1 cellular context compared by ENCODE assay signal in the genomic region with DNA sequence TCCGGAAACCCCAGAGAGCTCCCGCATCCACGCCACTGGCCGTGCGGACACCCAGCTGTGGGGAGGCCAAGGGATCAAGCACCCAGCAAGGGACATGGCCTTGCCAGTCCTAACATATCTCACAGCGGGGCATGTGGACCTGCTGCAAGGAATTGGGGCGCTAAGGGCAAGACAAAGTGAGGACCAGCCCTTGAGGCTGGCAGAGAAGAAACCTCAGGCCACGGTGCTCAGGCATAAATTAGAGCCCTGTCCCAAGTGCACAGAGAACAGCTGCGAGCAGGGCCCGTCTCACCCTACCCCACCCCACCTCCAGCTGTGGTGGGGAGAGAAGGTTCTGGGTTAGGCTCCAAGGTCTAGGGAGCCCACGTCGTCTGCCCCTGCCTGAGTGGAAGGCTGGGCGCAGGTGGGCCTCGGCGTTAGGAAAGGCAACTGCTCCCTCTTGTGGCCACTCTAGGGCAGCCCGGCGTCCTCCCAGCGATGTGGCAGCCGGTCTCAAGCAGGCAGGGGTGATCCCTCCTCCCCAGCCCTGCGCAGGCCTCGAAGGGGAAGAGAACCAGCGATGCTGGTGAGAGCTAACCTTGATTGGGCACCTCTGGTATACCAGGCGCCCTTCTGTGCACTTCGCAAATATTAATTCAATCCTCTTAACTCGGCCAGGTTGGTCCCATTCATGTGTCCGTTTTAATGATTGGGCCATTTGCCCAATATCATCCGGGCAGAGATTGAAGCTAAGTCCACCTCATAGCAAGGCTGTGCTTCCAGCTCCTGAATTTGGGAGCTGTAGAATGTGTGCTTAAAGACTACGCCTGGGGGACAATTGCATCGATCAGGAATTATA.
TF ChIP-seq lines count a peak whose summit lies in the region.

No MANE protein-coding gene starts in this region.

TF ChIP-seq in K562, 482 proteins besides CTCF, POLR2A, EP300 and RAD21 (continued from another document):
- peak; percentile 89 for TF ChIP-seq SMC3 (conservative IDR thresholded peaks at IDR 0.05; ENCODE audit: insufficient read depth, low read depth, low read length)
- TF ChIP-seq ZNF583 (CRISPR knock-in tag; IDR thresholded peaks at IDR 0.05): 0 out of 2 replicates have a peak, but pooled peaks have one; percentile 29
- peak; percentile 91 for TF ChIP-seq STAG1 (CRISPR knock-in tag; IDR thresholded peaks at IDR 0.05; ENCODE audit: borderline replicate concordance)
- TF ChIP-seq, protein P1, sequence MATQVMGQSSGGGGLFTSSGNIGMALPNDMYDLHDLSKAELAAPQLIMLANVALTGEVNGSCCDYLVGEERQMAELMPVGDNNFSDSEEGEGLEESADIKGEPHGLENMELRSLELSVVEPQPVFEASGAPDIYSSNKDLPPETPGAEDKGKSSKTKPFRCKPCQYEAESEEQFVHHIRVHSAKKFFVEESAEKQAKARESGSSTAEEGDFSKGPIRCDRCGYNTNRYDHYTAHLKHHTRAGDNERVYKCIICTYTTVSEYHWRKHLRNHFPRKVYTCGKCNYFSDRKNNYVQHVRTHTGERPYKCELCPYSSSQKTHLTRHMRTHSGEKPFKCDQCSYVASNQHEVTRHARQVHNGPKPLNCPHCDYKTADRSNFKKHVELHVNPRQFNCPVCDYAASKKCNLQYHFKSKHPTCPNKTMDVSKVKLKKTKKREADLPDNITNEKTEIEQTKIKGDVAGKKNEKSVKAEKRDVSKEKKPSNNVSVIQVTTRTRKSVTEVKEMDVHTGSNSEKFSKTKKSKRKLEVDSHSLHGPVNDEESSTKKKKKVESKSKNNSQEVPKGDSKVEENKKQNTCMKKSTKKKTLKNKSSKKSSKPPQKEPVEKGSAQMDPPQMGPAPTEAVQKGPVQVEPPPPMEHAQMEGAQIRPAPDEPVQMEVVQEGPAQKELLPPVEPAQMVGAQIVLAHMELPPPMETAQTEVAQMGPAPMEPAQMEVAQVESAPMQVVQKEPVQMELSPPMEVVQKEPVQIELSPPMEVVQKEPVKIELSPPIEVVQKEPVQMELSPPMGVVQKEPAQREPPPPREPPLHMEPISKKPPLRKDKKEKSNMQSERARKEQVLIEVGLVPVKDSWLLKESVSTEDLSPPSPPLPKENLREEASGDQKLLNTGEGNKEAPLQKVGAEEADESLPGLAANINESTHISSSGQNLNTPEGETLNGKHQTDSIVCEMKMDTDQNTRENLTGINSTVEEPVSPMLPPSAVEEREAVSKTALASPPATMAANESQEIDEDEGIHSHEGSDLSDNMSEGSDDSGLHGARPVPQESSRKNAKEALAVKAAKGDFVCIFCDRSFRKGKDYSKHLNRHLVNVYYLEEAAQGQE (CRISPR knock-in tag; IDR thresholded peaks at IDR 0.05; ENCODE audit: low read depth): 0 out of 2 replicates have a peak, but pooled peaks have one; percentile 50
- 0 out of 2 replicates have a peak, but pooled peaks have one; percentile 55 for TF ChIP-seq ZBTB17 (CRISPR knock-in tag; IDR thresholded peaks at IDR 0.05)
- TF ChIP-seq, protein P2, sequence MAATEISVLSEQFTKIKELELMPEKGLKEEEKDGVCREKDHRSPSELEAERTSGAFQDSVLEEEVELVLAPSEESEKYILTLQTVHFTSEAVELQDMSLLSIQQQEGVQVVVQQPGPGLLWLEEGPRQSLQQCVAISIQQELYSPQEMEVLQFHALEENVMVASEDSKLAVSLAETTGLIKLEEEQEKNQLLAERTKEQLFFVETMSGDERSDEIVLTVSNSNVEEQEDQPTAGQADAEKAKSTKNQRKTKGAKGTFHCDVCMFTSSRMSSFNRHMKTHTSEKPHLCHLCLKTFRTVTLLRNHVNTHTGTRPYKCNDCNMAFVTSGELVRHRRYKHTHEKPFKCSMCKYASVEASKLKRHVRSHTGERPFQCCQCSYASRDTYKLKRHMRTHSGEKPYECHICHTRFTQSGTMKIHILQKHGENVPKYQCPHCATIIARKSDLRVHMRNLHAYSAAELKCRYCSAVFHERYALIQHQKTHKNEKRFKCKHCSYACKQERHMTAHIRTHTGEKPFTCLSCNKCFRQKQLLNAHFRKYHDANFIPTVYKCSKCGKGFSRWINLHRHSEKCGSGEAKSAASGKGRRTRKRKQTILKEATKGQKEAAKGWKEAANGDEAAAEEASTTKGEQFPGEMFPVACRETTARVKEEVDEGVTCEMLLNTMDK (IDR thresholded peaks at IDR 0.05; ENCODE audit: borderline replicate concordance, insufficient read depth, low read depth, low read length, poor library complexity, severe bottlenecking): peak; percentile 18
- TF ChIP-seq NRF1 (conservative IDR thresholded peaks at IDR 0.05 in 1 of 2, IDR thresholded peaks at IDR 0.05 in 1 of 2): peak; percentile 72 to 80
- TF ChIP-seq BHLHE40 (IDR thresholded peaks at IDR 0.05; ENCODE audit: low read length): 0 out of 2 replicates have a peak, but pooled peaks have one; percentile 11
- TF ChIP-seq HNRNPK (IDR thresholded peaks at IDR 0.05; ENCODE audit: low read depth, low read length, poor library complexity, severe bottlenecking): no peak
- TF ChIP-seq ARID1B (IDR thresholded peaks at IDR 0.05): no peak
- peak; percentile 45 to 52; a peak in 2 of 4 replicates for TF ChIP-seq MAZ (CRISPR knock-in tag; conservative IDR thresholded peaks at IDR 0.05 in 1 of 2, IDR thresholded peaks at IDR 0.05 in 1 of 2)
- TF ChIP-seq RB1 (IDR thresholded peaks at IDR 0.05; ENCODE audit: low read depth): peak; percentile 62
- TF ChIP-seq, protein P3, sequence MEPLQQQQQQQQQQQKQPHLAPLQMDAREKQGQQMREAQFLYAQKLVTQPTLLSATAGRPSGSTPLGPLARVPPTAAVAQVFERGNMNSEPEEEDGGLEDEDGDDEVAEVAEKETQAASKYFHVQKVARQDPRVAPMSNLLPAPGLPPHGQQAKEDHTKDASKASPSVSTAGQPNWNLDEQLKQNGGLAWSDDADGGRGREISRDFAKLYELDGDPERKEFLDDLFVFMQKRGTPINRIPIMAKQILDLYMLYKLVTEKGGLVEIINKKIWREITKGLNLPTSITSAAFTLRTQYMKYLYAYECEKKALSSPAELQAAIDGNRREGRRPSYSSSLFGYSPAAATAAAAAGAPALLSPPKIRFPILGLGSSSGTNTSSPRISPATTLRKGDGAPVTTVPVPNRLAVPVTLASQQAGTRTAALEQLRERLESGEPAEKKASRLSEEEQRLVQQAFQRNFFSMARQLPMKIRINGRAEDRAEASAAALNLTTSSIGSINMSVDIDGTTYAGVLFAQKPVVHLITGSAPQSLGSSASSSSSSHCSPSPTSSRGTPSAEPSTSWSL (CRISPR knock-in tag; IDR thresholded peaks at IDR 0.05; ENCODE audit: borderline replicate concordance): 0 out of 2 replicates have a peak, but pooled peaks have one; percentile 46
- TF ChIP-seq MYC (IDR thresholded peaks at IDR 0.05; ENCODE audit: low read depth, low read length): peak; percentile 44; the same call in 1 of the 2 replicates
- no peak for TF ChIP-seq MYC (CRISPR knock-in tag; IDR thresholded peaks at IDR 0.05; ENCODE audit: borderline replicate concordance, low read depth)
- TF ChIP-seq SREBF1 (IDR thresholded peaks at IDR 0.05; ENCODE audit: borderline replicate concordance, low read depth, low read length): 0 out of 2 replicates have a peak, but pooled peaks have one; percentile 64
- TF ChIP-seq ZNF263 (CRISPR knock-in tag; IDR thresholded peaks at IDR 0.05; ENCODE audit: borderline replicate concordance): peak; percentile 62
- peak; percentile 75 for TF ChIP-seq CC2D1A (IDR thresholded peaks at IDR 0.05)
- TF ChIP-seq, protein P4, sequence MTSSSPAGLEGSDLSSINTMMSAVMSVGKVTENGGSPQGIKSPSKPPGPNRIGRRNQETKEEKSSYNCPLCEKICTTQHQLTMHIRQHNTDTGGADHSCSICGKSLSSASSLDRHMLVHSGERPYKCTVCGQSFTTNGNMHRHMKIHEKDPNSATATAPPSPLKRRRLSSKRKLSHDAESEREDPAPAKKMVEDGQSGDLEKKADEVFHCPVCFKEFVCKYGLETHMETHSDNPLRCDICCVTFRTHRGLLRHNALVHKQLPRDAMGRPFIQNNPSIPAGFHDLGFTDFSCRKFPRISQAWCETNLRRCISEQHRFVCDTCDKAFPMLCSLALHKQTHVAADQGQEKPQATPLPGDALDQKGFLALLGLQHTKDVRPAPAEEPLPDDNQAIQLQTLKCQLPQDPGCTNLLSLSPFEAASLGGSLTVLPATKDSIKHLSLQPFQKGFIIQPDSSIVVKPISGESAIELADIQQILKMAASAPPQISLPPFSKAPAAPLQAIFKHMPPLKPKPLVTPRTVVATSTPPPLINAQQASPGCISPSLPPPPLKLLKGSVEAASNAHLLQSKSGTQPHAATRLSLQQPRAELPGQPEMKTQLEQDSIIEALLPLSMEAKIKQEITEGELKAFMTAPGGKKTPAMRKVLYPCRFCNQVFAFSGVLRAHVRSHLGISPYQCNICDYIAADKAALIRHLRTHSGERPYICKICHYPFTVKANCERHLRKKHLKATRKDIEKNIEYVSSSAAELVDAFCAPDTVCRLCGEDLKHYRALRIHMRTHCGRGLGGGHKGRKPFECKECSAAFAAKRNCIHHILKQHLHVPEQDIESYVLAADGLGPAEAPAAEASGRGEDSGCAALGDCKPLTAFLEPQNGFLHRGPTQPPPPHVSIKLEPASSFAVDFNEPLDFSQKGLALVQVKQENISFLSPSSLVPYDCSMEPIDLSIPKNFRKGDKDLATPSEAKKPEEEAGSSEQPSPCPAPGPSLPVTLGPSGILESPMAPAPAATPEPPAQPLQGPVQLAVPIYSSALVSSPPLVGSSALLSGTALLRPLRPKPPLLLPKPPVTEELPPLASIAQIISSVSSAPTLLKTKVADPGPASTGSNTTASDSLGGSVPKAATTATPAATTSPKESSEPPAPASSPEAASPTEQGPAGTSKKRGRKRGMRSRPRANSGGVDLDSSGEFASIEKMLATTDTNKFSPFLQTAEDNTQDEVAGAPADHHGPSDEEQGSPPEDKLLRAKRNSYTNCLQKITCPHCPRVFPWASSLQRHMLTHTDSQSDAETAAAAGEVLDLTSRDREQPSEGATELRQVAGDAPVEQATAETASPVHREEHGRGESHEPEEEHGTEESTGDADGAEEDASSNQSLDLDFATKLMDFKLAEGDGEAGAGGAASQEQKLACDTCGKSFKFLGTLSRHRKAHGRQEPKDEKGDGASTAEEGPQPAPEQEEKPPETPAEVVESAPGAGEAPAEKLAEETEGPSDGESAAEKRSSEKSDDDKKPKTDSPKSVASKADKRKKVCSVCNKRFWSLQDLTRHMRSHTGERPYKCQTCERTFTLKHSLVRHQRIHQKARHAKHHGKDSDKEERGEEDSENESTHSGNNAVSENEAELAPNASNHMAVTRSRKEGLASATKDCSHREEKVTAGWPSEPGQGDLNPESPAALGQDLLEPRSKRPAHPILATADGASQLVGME (CRISPR knock-in tag; IDR thresholded peaks at IDR 0.05): 0 out of 2 replicates have a peak, but pooled peaks have one; percentile 27
- no peak for TF ChIP-seq TCF3 (CRISPR knock-in tag; IDR thresholded peaks at IDR 0.05)
- TF ChIP-seq ARID2 (IDR thresholded peaks at IDR 0.05): peak; percentile 62; the same call in 1 of the 2 replicates
- TF ChIP-seq MEIS2 (IDR thresholded peaks at IDR 0.05; ENCODE audit: partially characterized antibody): no peak
- TF ChIP-seq NR2C2 (CRISPR knock-in tag; IDR thresholded peaks at IDR 0.05): no peak
- TF ChIP-seq NR2C2 (tag; IDR thresholded peaks at IDR 0.05): no peak
- TF ChIP-seq ETS2 (tag; IDR thresholded peaks at IDR 0.05; ENCODE audit: borderline replicate concordance, poor library complexity, severe bottlenecking): no peak
